Comparison of ENCODE assay signal across 1 cellular context in the genomic region with DNA sequence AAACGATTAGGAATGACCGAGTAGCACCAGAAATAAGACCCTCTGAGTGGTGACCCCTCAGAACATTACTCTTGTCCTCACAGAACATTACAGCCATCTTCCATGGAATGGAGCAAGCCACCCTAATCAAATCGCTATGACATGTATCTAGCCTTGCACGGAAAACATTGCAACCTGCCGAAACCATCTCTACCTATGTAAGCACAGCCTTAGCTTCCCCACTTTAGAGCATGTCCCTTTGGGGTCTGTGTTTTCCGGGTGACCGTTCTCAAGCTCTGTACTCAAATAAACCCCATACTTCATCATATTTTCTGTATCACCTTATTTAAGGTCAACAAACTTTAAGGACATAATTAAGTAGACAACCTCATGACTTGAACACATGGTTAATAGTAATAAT.
TF ChIP-seq lines count a peak whose summit lies in the region.

No MANE protein-coding gene starts in this region.

TF ChIP-seq in H1, 55 proteins besides CTCF, POLR2A, EP300 and RAD21 (continued from another document):
- TF ChIP-seq CBX8 (IDR thresholded peaks at IDR 0.05; ENCODE audit: borderline replicate concordance, low read depth, low read length) (no peak), RXRA (IDR thresholded peaks at IDR 0.05; ENCODE audit: insufficient read depth, low read depth, low read length) (no peak), TAF1 (IDR thresholded peaks at IDR 0.05; ENCODE audit: low read depth, low read length) (no peak), SP2 (IDR thresholded peaks at IDR 0.05; ENCODE audit: low read length) (no peak), SIX5 (IDR thresholded peaks at IDR 0.05; ENCODE audit: low read depth, low read length) (no peak), EZH2 (IDR thresholded peaks at IDR 0.05; ENCODE audit: low read depth, low read length, severe bottlenecking) (no peak), HDAC6 (IDR thresholded peaks at IDR 0.05; ENCODE audit: low read depth, low read length) (no peak)
- TF ChIP-seq, protein P1, sequence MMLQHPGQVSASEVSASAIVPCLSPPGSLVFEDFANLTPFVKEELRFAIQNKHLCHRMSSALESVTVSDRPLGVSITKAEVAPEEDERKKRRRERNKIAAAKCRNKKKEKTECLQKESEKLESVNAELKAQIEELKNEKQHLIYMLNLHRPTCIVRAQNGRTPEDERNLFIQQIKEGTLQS (IDR thresholded peaks at IDR 0.05; ENCODE audit: insufficient read depth, low read depth, low read length) = no peak
- TF ChIP-seq, protein P2, sequence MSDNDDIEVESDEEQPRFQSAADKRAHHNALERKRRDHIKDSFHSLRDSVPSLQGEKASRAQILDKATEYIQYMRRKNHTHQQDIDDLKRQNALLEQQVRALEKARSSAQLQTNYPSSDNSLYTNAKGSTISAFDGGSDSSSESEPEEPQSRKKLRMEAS (IDR thresholded peaks at IDR 0.05) = no peak
- TF ChIP-seq, protein P3, sequence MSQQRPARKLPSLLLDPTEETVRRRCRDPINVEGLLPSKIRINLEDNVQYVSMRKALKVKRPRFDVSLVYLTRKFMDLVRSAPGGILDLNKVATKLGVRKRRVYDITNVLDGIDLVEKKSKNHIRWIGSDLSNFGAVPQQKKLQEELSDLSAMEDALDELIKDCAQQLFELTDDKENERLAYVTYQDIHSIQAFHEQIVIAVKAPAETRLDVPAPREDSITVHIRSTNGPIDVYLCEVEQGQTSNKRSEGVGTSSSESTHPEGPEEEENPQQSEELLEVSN (IDR thresholded peaks at IDR 0.05) = no peak
